8 cellular contexts compared by ENCODE assay signal in the genomic region with DNA sequence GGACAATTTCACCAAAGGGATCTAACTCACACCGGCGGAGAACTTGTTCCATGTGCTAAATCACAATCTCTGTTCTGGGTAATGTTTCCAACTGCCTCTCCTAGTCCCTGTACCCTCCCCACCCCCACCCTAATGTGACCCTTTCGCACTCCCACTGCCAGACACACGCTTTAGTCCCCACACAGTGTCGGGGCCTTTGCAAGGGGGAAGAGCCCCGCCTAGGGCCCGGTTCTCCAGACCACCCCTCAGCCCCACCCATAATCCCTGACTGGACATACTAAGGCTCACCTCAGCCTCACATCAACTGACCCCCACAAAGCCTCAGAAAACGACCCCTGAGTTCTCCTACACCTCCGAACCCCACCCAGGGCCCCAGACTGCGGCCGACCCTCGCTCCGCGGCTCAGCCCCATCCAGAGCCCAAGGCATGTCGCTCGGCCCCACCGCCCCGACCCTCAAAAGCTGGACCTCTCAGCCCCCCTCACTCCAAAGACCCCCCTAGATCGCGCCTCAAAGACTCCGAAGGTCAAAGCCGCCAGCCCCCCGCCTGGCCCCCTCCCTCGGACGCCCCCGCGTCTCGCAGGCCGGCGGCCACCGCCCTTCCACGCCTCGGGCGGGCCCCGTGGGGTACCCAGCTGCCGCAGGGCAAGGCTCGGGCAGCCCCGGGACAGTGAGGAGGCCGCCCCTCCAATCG.
A peak's percentile ranks its signal among the peaks of the same experiment; 100 is the strongest.
DNase-seq lines count a peak whose midpoint lies in the region; ATAC-seq and TF ChIP-seq lines count a peak whose summit lies in the region.

No MANE protein-coding gene starts in this region.

- 0% methylated on average over 21 of the region's 40 CpGs for WGBS in esophagus muscularis mucosa

- peak; percentile 45 for DNase-seq in CD14-positive monocyte (ENCODE audit: low spot score)
- DNase-seq in activated CD4-positive, alpha-beta T cell treated with anti-CD3 and anti-CD28 coated beads, Interleukin-2, amount 10 ng/mL, durations not matched to agents 24 days and 14 days: no peak
- DNase-seq in esophagus muscularis mucosa (ENCODE audit: extremely low spot score): peak; percentile 91
- peak in 2 of 10 donors; percentile 16 to 64 for DNase-seq in naive thymus-derived CD8-positive, alpha-beta T cell
- DNase-seq in medulla oblongata (ENCODE audit: extremely low spot score): no peak
- no peak for DNase-seq in RKO (ENCODE audit: low spot score)

- intact Hi-C loops in CD14-positive monocyte (cut with micrococcal nuclease) (no loop called here), esophagus muscularis mucosa (cut with DNase I) (loop anchor here (5.0 kb wide), 1 partner anchor 76 kb away; no protein-coding TSS in a partner anchor)
- intact Hi-C loops in activated CD4-positive, alpha-beta T cell treated with anti-CD3 and anti-CD28 coated beads, Interleukin-2, amount 10 ng/mL, durations not matched to agents 24 days and 14 days (cut with micrococcal nuclease): loop anchor here (1.0 to 10.0 kb wide), 5 partner anchors 63 to 805 kb away; a partner anchor contains a TSS

- H3K4me3 ChIP-seq in esophagus muscularis mucosa: peak overlapping the region; percentile 70 to 97 (median 91)

- POLR2A ChIA-PET in naive thymus-derived CD8-positive, alpha-beta T cell (lab: Charles Lee): interaction anchor here (0.7 to 1.8 kb wide), 10 partner anchors 9 to 1545 kb away, joined by 3 to 6 read pairs (median 4); a partner anchor contains a TSS

- H3K36me3 ChIP-seq in esophagus muscularis mucosa: peaks cover 0 to 9% (median 0%) of the 10 kb centered on the region in 4 donors

- peaks cover 44 to 56% (median 48%) of the 10 kb centered on the region in 4 donors for H3K4me1 ChIP-seq in esophagus muscularis mucosa

- TF ChIP-seq POLR2A in GM19099 (IDR thresholded peaks at IDR 0.05; ENCODE audit: extremely low read depth, insufficient read length, low read depth) (peak; percentile 9), esophagus muscularis mucosa (IDR thresholded peaks at IDR 0.05; ENCODE audit: low read depth) (no peak)

- H3K4me3 Mint-ChIP-seq in CD14-positive monocyte: peak overlapping the region; percentile 95 to 98
- H3K4me3 Mint-ChIP-seq in activated CD4-positive, alpha-beta T cell treated with anti-CD3 and anti-CD28 coated beads, Interleukin-2, amount 10 ng/mL, durations not matched to agents 24 days and 14 days: peak overlapping the region; percentile 95
- peak overlapping the region; percentile 92 to 99 (median 95) for H3K4me3 Mint-ChIP-seq in naive thymus-derived CD8-positive, alpha-beta T cell

- H3K27me3 Mint-ChIP-seq in CD14-positive monocyte (ENCODE audit: low read depth in 3 of 3): peaks cover 0 to 2% (median 0%) of the 10 kb centered on the region in 3 donors
- peaks cover 7% of the 10 kb centered on the region for H3K27me3 Mint-ChIP-seq in activated CD4-positive, alpha-beta T cell treated with anti-CD3 and anti-CD28 coated beads, Interleukin-2, amount 10 ng/mL, durations not matched to agents 24 days and 14 days
- H3K27me3 Mint-ChIP-seq in naive thymus-derived CD8-positive, alpha-beta T cell: no peaks in the 10 kb centered on the region

- TF ChIP-seq CTCF in CD14-positive monocyte (IDR thresholded peaks at IDR 0.05): no peak
- TF ChIP-seq CTCF in esophagus muscularis mucosa (IDR thresholded peaks at IDR 0.05): no peak

- peaks cover 22% of the 10 kb centered on the region for H3K4me1 Mint-ChIP-seq in CD14-positive monocyte
- H3K4me1 Mint-ChIP-seq in activated CD4-positive, alpha-beta T cell treated with anti-CD3 and anti-CD28 coated beads, Interleukin-2, amount 10 ng/mL, durations not matched to agents 24 days and 14 days: peaks cover 25% of the 10 kb centered on the region
- H3K4me1 Mint-ChIP-seq in naive thymus-derived CD8-positive, alpha-beta T cell: peaks cover 15 to 33% (median 23%) of the 10 kb centered on the region in 4 donors

- peak; percentile 27 for ATAC-seq in HG03460 (IDR thresholded peaks at IDR 0.05; ENCODE audit: unreplicated experiment)
- ATAC-seq in naive thymus-derived CD8-positive, alpha-beta T cell: peak; percentile 19 to 41

- peaks cover 0 to 4% (median 0%) of the 10 kb centered on the region in 7 donors for H3K9me3 Mint-ChIP-seq in CD14-positive monocyte
- H3K9me3 Mint-ChIP-seq in activated CD4-positive, alpha-beta T cell treated with anti-CD3 and anti-CD28 coated beads, Interleukin-2, amount 10 ng/mL, durations not matched to agents 24 days and 14 days: no peaks in the 10 kb centered on the region
- H3K9me3 Mint-ChIP-seq in naive thymus-derived CD8-positive, alpha-beta T cell: no peaks in the 10 kb centered on the region

- H3K27ac ChIP-seq in esophagus muscularis mucosa (replicated peaks in 1 of 4): peak overlapping the region; percentile 95 to 99 (median 99)

- no peaks in the 10 kb centered on the region for H3K27me3 ChIP-seq in esophagus muscularis mucosa

- no peak for TF ChIP-seq EP300 in esophagus muscularis mucosa (IDR thresholded peaks at IDR 0.05)

- peak overlapping the region; percentile 53 to 92 (median 79) for H3K27ac Mint-ChIP-seq in CD14-positive monocyte
- H3K27ac Mint-ChIP-seq in activated CD4-positive, alpha-beta T cell treated with anti-CD3 and anti-CD28 coated beads, Interleukin-2, amount 10 ng/mL, durations not matched to agents 24 days and 14 days: peak overlapping the region; percentile 89
- H3K27ac Mint-ChIP-seq in naive thymus-derived CD8-positive, alpha-beta T cell: peak overlapping the region; percentile 79 to 99 (median 92)

- H3K36me3 Mint-ChIP-seq in CD14-positive monocyte: peaks cover 8 to 12% of the 10 kb centered on the region in 2 donors
- peaks cover 9% of the 10 kb centered on the region for H3K36me3 Mint-ChIP-seq in activated CD4-positive, alpha-beta T cell treated with anti-CD3 and anti-CD28 coated beads, Interleukin-2, amount 10 ng/mL, durations not matched to agents 24 days and 14 days (ENCODE audit: low read depth)
- H3K36me3 Mint-ChIP-seq in naive thymus-derived CD8-positive, alpha-beta T cell: peaks cover 0 to 6% (median 0%) of the 10 kb centered on the region in 3 donors

- H3K9me3 ChIP-seq in esophagus muscularis mucosa: no peaks in the 10 kb centered on the region

Comparison
In these comparisons a context has a peak if more than half of its experiments do, and no peak if none do; other contexts are left out.
1. DNase-seq: peak in CD14-positive monocyte (single experiment) and esophagus muscularis mucosa (single experiment); none in activated CD4-positive, alpha-beta T cell treated with anti-CD3 and anti-CD28 coated beads, Interleukin-2, amount 10 ng/mL, durations not matched to agents 24 days and 14 days (single experiment), medulla oblongata (single experiment) and RKO (single experiment).
2. intact Hi-C loops: an anchor here in activated CD4-positive, alpha-beta T cell treated with anti-CD3 and anti-CD28 coated beads, Interleukin-2, amount 10 ng/mL, durations not matched to agents 24 days and 14 days (1.0 to 10.0 kb wide) and esophagus muscularis mucosa (5.0 kb wide); none called in CD14-positive monocyte.
3. Peak in every context shown above with its lines, with median percentiles within 50 percentile points of each other: H3K27ac Mint-ChIP-seq and H3K4me3 Mint-ChIP-seq.